23 cellular contexts compared by ENCODE assay signal in genomic region chrX:1289535-1289934, GRCh38. TPM values are rescaled to one million over a fixed set of nuclear protein-coding genes. Genes with fewer than 3 reads are reported as not detected.
DNase-seq lines count a peak whose midpoint lies in the region; ATAC-seq and TF ChIP-seq lines count a peak whose summit lies in the region.
"Had no signal": no experiment of that assay in that cellular context is flagged by ENCODE, and none has a peak within 500 bp of the region (broad histone marks: within the 10 kb centered on the region; RNA-seq: fewer than 3 reads in every experiment).

No MANE protein-coding gene starts in this region.

- ATAC-seq in activated B cell treated with CpG ODN at 0.5 μM for 24 hours (ENCODE audit: low read depth) (no peak), GM21825 (IDR thresholded peaks at IDR 0.05; ENCODE audit: unreplicated experiment) (no peak)
- no peak for ATAC-seq in stimulated activated memory B cell treated with anti-CD40 and anti-IgM and Interleukin-4, amounts not matched to agents 10 μg/mL and 1 μg/mL and 100 μg/mL, for 72 hours
- ATAC-seq: body of pancreas, heart right ventricle, left cardiac atrium had no signal

- peaks cover 42% of the 10 kb centered on the region for H3K27me3 Mint-ChIP-seq in activated naive CD4-positive, alpha-beta T cell treated with anti-CD3 and anti-CD28 coated beads, Interleukin-2, amount 10 ng/mL, durations not matched to agents 7 days and 5 days
- peaks cover 3% of the 10 kb centered on the region for H3K27me3 Mint-ChIP-seq in activated B cell treated with CpG ODN at 0.5 μM for 24 hours
- peaks cover 8% of the 10 kb centered on the region for H3K27me3 Mint-ChIP-seq in chondrocyte (ENCODE audit: low read depth)
- peaks cover 51% of the 10 kb centered on the region for H3K27me3 Mint-ChIP-seq in stimulated activated memory B cell treated with anti-CD40 and anti-IgM and Interleukin-4, amounts not matched to agents 10 μg/mL and 1 μg/mL and 100 μg/mL, for 72 hours

- CTCF ChIA-PET in activated naive CD4-positive, alpha-beta T cell treated with anti-CD3 and anti-CD28 coated beads, Interleukin-2, amount 10 ng/mL, durations not matched to agents 7 days and 5 days (lab: Charles Lee) = no interaction called here
- CTCF ChIA-PET in activated B cell treated with CpG ODN at 0.5 μM for 24 hours (lab: Charles Lee) = no interaction called here

- DNase-seq in activated naive CD4-positive, alpha-beta T cell treated with anti-CD3 and anti-CD28 coated beads, Interleukin-2, amount 10 ng/mL, durations not matched to agents 7 days and 5 days = no peak
- DNase-seq in activated naive CD4-positive, alpha-beta T cell treated with anti-CD3 and anti-CD28 coated beads, Interleukin-2, amount 50 U/mL, for 16 hours = no peak
- no peak for DNase-seq in activated B cell treated with CpG ODN at 0.5 μM for 24 hours
- DNase-seq in chondrocyte (ENCODE audit: low spot score) = no peak
- no peak for DNase-seq in COLO829 (ENCODE audit: low spot score)
- DNase-seq: activated CD4-positive, alpha-beta T cell treated with anti-CD3 and anti-CD28 coated beads for 48 hours; activated naive CD4-positive, alpha-beta T cell treated with anti-CD3 and anti-CD28 coated beads for 36 hours; body of pancreas; effector CD8-positive, alpha-beta T cell; erythroblast; HCEC 1CT; heart right ventricle; left cardiac atrium; mammary epithelial cell; NCI-H187 treated with DMSO at 0.1 percent for 48 hours; NCI-H526 treated with DMSO at 0.1 percent for 48 hours; T-helper 1 cell had no signal

- no peak for TF ChIP-seq CTCF in activated B cell treated with CpG ODN at 0.5 μM for 24 hours (IDR thresholded peaks at IDR 0.05)
- TF ChIP-seq CTCF in chondrocyte (IDR thresholded peaks at IDR 0.05) = no peak

- H3K9me3 Mint-ChIP-seq in activated naive CD4-positive, alpha-beta T cell treated with anti-CD3 and anti-CD28 coated beads, Interleukin-2, amount 10 ng/mL, durations not matched to agents 7 days and 5 days = peaks cover 10% of the 10 kb centered on the region
- H3K9me3 Mint-ChIP-seq in activated B cell treated with CpG ODN at 0.5 μM for 24 hours = peaks cover 7% of the 10 kb centered on the region
- no peaks in the 10 kb centered on the region for H3K9me3 Mint-ChIP-seq in chondrocyte (ENCODE audit: low read depth)
- H3K9me3 Mint-ChIP-seq in stimulated activated memory B cell treated with anti-CD40 and anti-IgM and Interleukin-4, amounts not matched to agents 10 μg/mL and 1 μg/mL and 100 μg/mL, for 72 hours = peaks cover 20% of the 10 kb centered on the region

- intact Hi-C loops in activated B cell treated with CpG ODN at 0.5 μM for 24 hours (cut with micrococcal nuclease) = no loop called here

- H3K4me1 Mint-ChIP-seq in activated naive CD4-positive, alpha-beta T cell treated with anti-CD3 and anti-CD28 coated beads, Interleukin-2, amount 10 ng/mL, durations not matched to agents 7 days and 5 days = no peaks in the 10 kb centered on the region
- peaks cover 15% of the 10 kb centered on the region for H3K4me1 Mint-ChIP-seq in activated B cell treated with CpG ODN at 0.5 μM for 24 hours
- H3K4me1 Mint-ChIP-seq in chondrocyte (ENCODE audit: low read depth) = peaks cover 8% of the 10 kb centered on the region
- peaks cover 25% of the 10 kb centered on the region for H3K4me1 Mint-ChIP-seq in stimulated activated memory B cell treated with anti-CD40 and anti-IgM and Interleukin-4, amounts not matched to agents 10 μg/mL and 1 μg/mL and 100 μg/mL, for 72 hours

- H3K4me3 Mint-ChIP-seq in activated naive CD4-positive, alpha-beta T cell treated with anti-CD3 and anti-CD28 coated beads, Interleukin-2, amount 10 ng/mL, durations not matched to agents 7 days and 5 days = peak overlapping the region; percentile 21
- H3K4me3 Mint-ChIP-seq in activated B cell treated with CpG ODN at 0.5 μM for 24 hours (no peak overlapping the region), chondrocyte (ENCODE audit: unreplicated experiment) (no peak overlapping the region)
- H3K4me3 Mint-ChIP-seq in stimulated activated memory B cell treated with anti-CD40 and anti-IgM and Interleukin-4, amounts not matched to agents 10 μg/mL and 1 μg/mL and 100 μg/mL, for 72 hours = peak overlapping the region; percentile 26
- H3K4me3 Mint-ChIP-seq: activated naive CD4-positive, alpha-beta T cell treated with anti-CD3 and anti-CD28 coated beads for 36 hours had no signal

- POLR2A ChIA-PET in activated B cell treated with CpG ODN at 0.5 μM for 24 hours (lab: Charles Lee) = no interaction called here

- peak overlapping the region; percentile 82 for H3K27ac Mint-ChIP-seq in activated naive CD4-positive, alpha-beta T cell treated with anti-CD3 and anti-CD28 coated beads, Interleukin-2, amount 10 ng/mL, durations not matched to agents 7 days and 5 days
- peak overlapping the region; percentile 12 for H3K27ac Mint-ChIP-seq in activated B cell treated with CpG ODN at 0.5 μM for 24 hours
- H3K27ac Mint-ChIP-seq in chondrocyte (ENCODE audit: unreplicated experiment) = peak overlapping the region; percentile 37
- H3K27ac Mint-ChIP-seq in stimulated activated memory B cell treated with anti-CD40 and anti-IgM and Interleukin-4, amounts not matched to agents 10 μg/mL and 1 μg/mL and 100 μg/mL, for 72 hours = peak overlapping the region; percentile 36
- H3K27ac Mint-ChIP-seq: activated naive CD4-positive, alpha-beta T cell treated with anti-CD3 and anti-CD28 coated beads for 36 hours had no signal

- H3K36me3 Mint-ChIP-seq in activated naive CD4-positive, alpha-beta T cell treated with anti-CD3 and anti-CD28 coated beads, Interleukin-2, amount 10 ng/mL, durations not matched to agents 7 days and 5 days = peaks cover 7% of the 10 kb centered on the region
- H3K36me3 Mint-ChIP-seq in activated B cell treated with CpG ODN at 0.5 μM for 24 hours (ENCODE audit: low read depth) (no peaks in the 10 kb centered on the region), chondrocyte (ENCODE audit: low read depth) (peaks cover 4% of the 10 kb centered on the region)
- H3K36me3 Mint-ChIP-seq in stimulated activated memory B cell treated with anti-CD40 and anti-IgM and Interleukin-4, amounts not matched to agents 10 μg/mL and 1 μg/mL and 100 μg/mL, for 72 hours = peaks cover 10% of the 10 kb centered on the region

RNA-seq across cellular contexts. Expression of gene CSF2RA, which starts 20.9 kb away (rescaled TPM):
- 0.69 TPM in 1 of 2 replicates, not detected in the other for total RNA-seq in activated B cell treated with CpG ODN at 0.5 μM for 24 hours
- total RNA-seq in chondrocyte = 0.75 to 0.80 TPM in 2 of 3 replicates, not detected in the other
- total RNA-seq: fibroblast of villous mesenchyme, LHCN-M2, mammary epithelial cell, pulmonary artery endothelial cell, SJSA1 had no signal

RNA-seq across cellular contexts. Expression of gene IL3RA, which starts 47.0 kb away (rescaled TPM):
- 0.53 and 0.66 TPM in 2 replicates for total RNA-seq in activated B cell treated with CpG ODN at 0.5 μM for 24 hours
- total RNA-seq in chondrocyte = 0.23 to 0.47 TPM in 2 of 3 replicates, not detected in the other
- total RNA-seq: activated naive CD4-positive, alpha-beta T cell treated with anti-CD3 and anti-CD28 coated beads for 36 hours; fibroblast of villous mesenchyme; LHCN-M2; mammary epithelial cell; SJSA1 had no signal

Comparison
In these comparisons a context has a peak if more than half of its experiments do, and no peak if none do; other contexts are left out.
1. H3K27ac Mint-ChIP-seq: peak in every context shown above with its lines; median percentile 82 in activated naive CD4-positive, alpha-beta T cell treated with anti-CD3 and anti-CD28 coated beads, Interleukin-2, amount 10 ng/mL, durations not matched to agents 7 days and 5 days; 37 in chondrocyte; 36 in stimulated activated memory B cell treated with anti-CD40 and anti-IgM and Interleukin-4, amounts not matched to agents 10 μg/mL and 1 μg/mL and 100 μg/mL, for 72 hours; 12 in activated B cell treated with CpG ODN at 0.5 μM for 24 hours.
2. H3K4me3 Mint-ChIP-seq: peak in activated naive CD4-positive, alpha-beta T cell treated with anti-CD3 and anti-CD28 coated beads, Interleukin-2, amount 10 ng/mL, durations not matched to agents 7 days and 5 days (single experiment) and stimulated activated memory B cell treated with anti-CD40 and anti-IgM and Interleukin-4, amounts not matched to agents 10 μg/mL and 1 μg/mL and 100 μg/mL, for 72 hours (single experiment); none in activated B cell treated with CpG ODN at 0.5 μM for 24 hours (single experiment) and chondrocyte (single experiment).